10 cellular contexts compared by ENCODE assay signal in the genomic region with DNA sequence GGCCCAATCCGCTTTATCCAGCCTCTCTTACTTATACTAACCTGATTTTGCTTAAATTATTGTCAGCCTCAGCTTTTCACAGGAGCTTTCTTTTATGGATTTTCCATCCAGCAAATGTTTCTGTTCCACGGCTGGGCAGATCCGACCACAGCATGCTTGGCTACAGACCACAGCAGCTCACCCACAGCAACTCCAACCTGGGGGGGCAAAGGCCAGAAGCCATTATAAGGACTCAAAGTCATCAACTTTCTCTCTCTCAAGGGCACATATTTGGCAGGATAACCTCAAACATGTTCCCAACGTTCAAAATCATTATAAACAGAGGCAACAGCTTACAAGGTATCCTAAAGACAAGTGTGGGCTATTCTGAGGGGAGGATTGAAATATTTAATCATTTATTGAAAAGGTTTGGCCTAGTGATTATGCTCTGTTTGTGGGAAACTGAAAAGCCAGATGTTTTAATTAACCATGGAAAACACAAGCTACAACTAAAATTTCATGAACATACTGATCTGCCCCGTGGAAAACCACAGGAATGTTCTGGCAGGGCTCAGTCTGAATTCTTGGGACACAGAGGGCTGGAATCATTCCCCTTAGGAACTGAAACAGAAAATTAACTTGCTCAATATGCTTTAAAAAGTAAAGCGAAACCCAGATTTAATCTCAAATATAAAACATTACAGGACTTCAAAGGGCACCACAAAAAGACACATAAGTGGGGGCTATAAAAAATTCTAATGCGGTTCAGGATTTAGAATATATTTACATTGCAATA.
DNase-seq lines count a peak whose midpoint lies in the region; ATAC-seq and TF ChIP-seq lines count a peak whose summit lies in the region.
"Had no signal": no experiment of that assay in that cellular context is flagged by ENCODE, and none has a peak within 500 bp of the region (broad histone marks: within the 10 kb centered on the region; RNA-seq: fewer than 3 reads in every experiment).

No MANE protein-coding gene starts in this region.

- intact Hi-C loops in mammary epithelial cell (cut with micrococcal nuclease), result loop anchor here (1.0 to 5.0 kb wide), 3 partner anchors 14 to 151 kb away; a partner anchor contains a TSS

- H3K79me2 ChIP-seq in mammary epithelial cell (ENCODE audit: insufficient read depth, low read length), result peaks cover 87% of the 10 kb centered on the region

- WGBS in mammary epithelial cell (ENCODE audit: low coverage, missing lambda C conversion rate), result 4% methylated on average over 7 of the region's 7 CpGs

- peak; percentile 93 for DNase-seq in HFF-Myc (ENCODE audit: extremely low read depth, low read depth)
- peak; percentile 75 for DNase-seq in mammary epithelial cell
- DNase-seq in stromal cell of bone marrow (ENCODE audit: low read depth), result peak; percentile 92
- DNase-seq in hippocampal formation (lab: John Stamatoyannopoulos, UW), result no peak
- DNase-seq in T-helper 9 cell, result no peak
- DNase-seq in NCI-H2227 (lab: John Stamatoyannopoulos, UW; ENCODE audit: unreplicated experiment), result no peak
- DNase-seq: stimulated activated naive CD4-positive, alpha-beta T cell treated with Interleukin-2 at 50 U/mL for 16 hours had no signal

- no peaks in the 10 kb centered on the region for H3K27me3 ChIP-seq in mammary epithelial cell (ENCODE audit: insufficient read depth, low read length)
- H3K27me3 ChIP-seq in layer of hippocampus (ENCODE audit: control insufficient read depth, insufficient read depth, low read length), result no peaks in the 10 kb centered on the region

- peak overlapping the region; percentile 67 for H3K9ac ChIP-seq in mammary epithelial cell (ENCODE audit: insufficient read depth, low read length)

- H4K20me1 ChIP-seq in mammary epithelial cell (ENCODE audit: insufficient read depth, low read length), result no peaks in the 10 kb centered on the region

- H3K4me3 ChIP-seq in HFF-Myc (replicated peaks; ENCODE audit: low read depth, low read length) (no peak overlapping the region), mammary epithelial cell (replicated peaks in 1 of 3; ENCODE audit: insufficient read depth in 1 of 3, low read depth in 2 of 3, low read length in 3 of 3) (peak overlapping the region in 2 of 3 experiments; percentile 2 to 19)
- H3K4me3 ChIP-seq: GM12878 had no signal

- peaks cover 11% of the 10 kb centered on the region for H3K36me3 ChIP-seq in mammary epithelial cell (ENCODE audit: insufficient read depth, low read length)

- H3K4me1 ChIP-seq in mammary epithelial cell (ENCODE audit: insufficient read depth, low read length), result peaks cover 66% of the 10 kb centered on the region

- peaks cover 2% of the 10 kb centered on the region for H3K9me3 ChIP-seq in mammary epithelial cell (replicated peaks; ENCODE audit: insufficient read depth, low read length)

- H2AFZ ChIP-seq in mammary epithelial cell (ENCODE audit: low read depth, low read length), result peak overlapping the region; percentile 3

- dilution Hi-C loops in mammary epithelial cell (cut with HindIII; ENCODE audit: low sequenced_read_pairs), result no loop called here

- no peak for ATAC-seq in GM18870 (IDR thresholded peaks at IDR 0.05; ENCODE audit: unreplicated experiment)
- ATAC-seq: GM12878 had no signal

- TF ChIP-seq CTCF in HFF-Myc (IDR thresholded peaks at IDR 0.05; ENCODE audit: low read depth, low read length, missing control alignments), result no peak
- no peak for TF ChIP-seq CTCF in mammary epithelial cell (conservative IDR thresholded peaks at IDR 0.05 in 1 of 2, IDR thresholded peaks at IDR 0.05 in 1 of 2; ENCODE audit: extremely low read depth in 1 of 2, insufficient read depth in 1 of 2, low read depth in 1 of 2, low read length in 2 of 2)

- BruUV-seq in mammary epithelial cell (replicated peaks; lab: Mats Ljungman, UMichigan), result no TSS peak

- H3K27ac ChIP-seq in mammary epithelial cell (ENCODE audit: insufficient read depth, low read depth, low read length) (peak overlapping the region; percentile 98), layer of hippocampus (ENCODE audit: low read depth, low read length) (peak overlapping the region; percentile 89)

- peak overlapping the region; percentile 68 for H3K4me2 ChIP-seq in mammary epithelial cell (ENCODE audit: insufficient read depth, low read depth, low read length)

- in situ Hi-C loops in mammary epithelial cell (cut with MboI; ENCODE audit: low sequenced_read_pairs in 2 of 2), result no loop called here

- CTCF ChIA-PET in mammary epithelial cell (lab: Charles Lee; ENCODE audit: low non-redundant PET), result interaction anchor here (0.7 kb wide), 1 partner anchor 13 kb away, joined by 3 read pairs; no protein-coding TSS in a partner anchor

Comparison
In these comparisons a context has a peak if more than half of its experiments do, and no peak if none do; other contexts are left out.
1. DNase-seq: peak in HFF-Myc (single experiment), mammary epithelial cell (single experiment) and stromal cell of bone marrow (single experiment); none in hippocampal formation (0 of 2), T-helper 9 cell (single experiment) and NCI-H2227 (single experiment).